Comparison of ENCODE assay signal across 30 cellular contexts in the genomic region with DNA sequence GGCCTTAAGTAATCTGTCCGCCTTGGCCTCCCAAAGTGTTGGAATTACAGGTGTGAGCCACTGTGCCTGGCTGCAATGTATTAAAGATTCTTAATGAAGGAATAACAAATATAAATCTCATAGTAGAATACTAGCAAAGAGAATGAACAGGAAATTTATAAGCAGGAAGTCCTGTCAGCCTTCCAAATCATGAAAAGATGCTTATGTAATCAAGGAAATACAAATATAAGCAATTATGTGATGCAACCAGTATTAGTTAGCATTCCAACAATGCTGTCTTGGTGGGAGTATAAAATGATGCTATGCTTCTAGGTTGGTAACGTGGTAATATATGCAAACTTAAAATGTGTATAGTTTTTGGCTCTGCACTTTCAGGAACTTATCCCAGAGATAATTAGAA.
DNase-seq lines count a peak whose midpoint lies in the region; ATAC-seq and TF ChIP-seq lines count a peak whose summit lies in the region.
"Had no signal": no experiment of that assay in that cellular context is flagged by ENCODE, and none has a peak within 500 bp of the region (broad histone marks: within the 10 kb centered on the region; RNA-seq: fewer than 3 reads in every experiment).

No MANE protein-coding gene starts in this region.

- no peak overlapping the region for H3K4me3 ChIP-seq in adrenal gland
- H3K4me3 ChIP-seq: body of pancreas, ovary had no signal

- intact Hi-C loops in adrenal gland (cut with DNase I) = no loop called here

- no peaks in the 10 kb centered on the region for H3K27me3 Mint-ChIP-seq in neural crest cell (ENCODE audit: low read depth)
- H3K27me3 Mint-ChIP-seq: activated CD4-positive, alpha-beta T cell treated with anti-CD3 and anti-CD28 coated beads, Interleukin-2, amount 10 ng/mL, durations not matched to agents 24 days and 14 days; activated CD8-positive, alpha-beta memory T cell treated with anti-CD3 and anti-CD28 coated beads, Interleukin-2, amount 10 ng/mL, durations not matched to agents 7 days and 5 days had no signal

- H3K9me3 ChIP-seq in adrenal gland (replicated peaks in 1 of 3) = no peaks in the 10 kb centered on the region
- H3K9me3 ChIP-seq: body of pancreas, ovary had no signal

- TF ChIP-seq CTCF in VCaP (conservative IDR thresholded peaks at IDR 0.05) = no peak
- no peak for TF ChIP-seq CTCF in neural crest cell (conservative IDR thresholded peaks at IDR 0.05)
- no peak for TF ChIP-seq CTCF in adrenal gland (IDR thresholded peaks at IDR 0.05)

- WGBS in adrenal gland, 4 donors = 71 to 93% (median 77%) methylated on average over 2 of the region's 2 CpGs

- ATAC-seq in HG02623 (IDR thresholded peaks at IDR 0.05; ENCODE audit: unreplicated experiment) = no peak
- ATAC-seq in GM21447 (IDR thresholded peaks at IDR 0.05; ENCODE audit: unreplicated experiment) = no peak
- ATAC-seq: activated CD8-positive, alpha-beta memory T cell treated with anti-CD3 and anti-CD28 coated beads, Interleukin-2, amount 10 ng/mL, durations not matched to agents 7 days and 5 days; body of pancreas; esophagus mucosa; HepG2; right cardiac atrium; stimulated activated effector memory CD8-positive, alpha-beta T cell treated with anti-CD3 and anti-CD28 coated beads, Interleukin-12 subunit alpha, Interleukin-12 subunit beta, amount 100 ng/mL, for 72 hours had no signal

- H3K9me3 Mint-ChIP-seq in neural crest cell = peaks cover 6% of the 10 kb centered on the region
- H3K9me3 Mint-ChIP-seq: activated CD4-positive, alpha-beta T cell treated with anti-CD3 and anti-CD28 coated beads, Interleukin-2, amount 10 ng/mL, durations not matched to agents 24 days and 14 days; stimulated activated effector memory CD8-positive, alpha-beta T cell treated with anti-CD3 and anti-CD28 coated beads, Interleukin-12 subunit alpha, Interleukin-12 subunit beta, amount 100 ng/mL, for 72 hours had no signal

- H3K4me1 Mint-ChIP-seq in neural crest cell = no peaks in the 10 kb centered on the region
- H3K4me1 Mint-ChIP-seq: nephron had no signal

- peak overlapping the region; percentile 34 for H3K4me3 Mint-ChIP-seq in neural crest cell
- H3K4me3 Mint-ChIP-seq: activated CD4-positive, alpha-beta T cell treated with anti-CD3 and anti-CD28 coated beads, Interleukin-2, amount 10 ng/mL, durations not matched to agents 24 days and 14 days; activated CD8-positive, alpha-beta memory T cell treated with anti-CD3 and anti-CD28 coated beads, Interleukin-2, amount 10 ng/mL, durations not matched to agents 7 days and 5 days; nephron; stimulated activated effector memory CD8-positive, alpha-beta T cell treated with anti-CD3 and anti-CD28 coated beads, Interleukin-12 subunit alpha, Interleukin-12 subunit beta, amount 100 ng/mL, for 72 hours had no signal

- H3K27ac ChIP-seq in VCaP (peak overlapping the region; percentile 25; the same call in 1 of the 2 replicates), epithelial cell of prostate (peak overlapping the region; percentile 67), adrenal gland (no peak overlapping the region)
- H3K27ac ChIP-seq: body of pancreas, ovary had no signal

- DNase-seq in GM03348 (ENCODE audit: low spot score) (peak; percentile 6), epithelial cell of prostate (ENCODE audit: low read depth, low spot score) (no peak), neural crest cell (ENCODE audit: low read depth, low spot score) (no peak), adrenal gland (no peak)
- DNase-seq: activated CD4-positive, alpha-beta T cell treated with anti-CD3 and anti-CD28 coated beads, Interleukin-2, amount 10 ng/mL, durations not matched to agents 24 days and 14 days; activated CD8-positive, alpha-beta memory T cell treated with anti-CD3 and anti-CD28 coated beads, Interleukin-2, amount 10 ng/mL, durations not matched to agents 7 days and 5 days; activated naive CD4-positive, alpha-beta T cell; activated T-cell treated with anti-CD3 and anti-CD28 coated beads, Interleukin-2, amount 50 U/mL, for 48 hours; body of pancreas; Calu3; DND-41; islet precursor cell; Kasumi-1; NCI-H1092; NCI-H1694 treated with DMSO at 0.1 percent for 48 hours; NCI-H2171 treated with DMSO at 0.1 percent for 48 hours; NCI-H510A treated with DMSO at 0.1 percent for 48 hours; NK-92 treated with Interleukin-12 subunit alpha and Interleukin-12 subunit beta, amount 100 ng/mL, for 24 hours; ovary; right cardiac atrium; Right ventricle myocardium superior; stimulated activated CD4-positive, alpha-beta T cell treated with anti-CD3 and anti-CD28 coated beads, Interleukin-4, amount 100 ng/mL, for 24 hours; T1000 had no signal

- no peaks in the 10 kb centered on the region for H3K27me3 ChIP-seq in adrenal gland
- H3K27me3 ChIP-seq: body of pancreas, ovary had no signal

- H3K27ac Mint-ChIP-seq in neural crest cell (ENCODE audit: unreplicated experiment) = no peak overlapping the region
- H3K27ac Mint-ChIP-seq: activated CD4-positive, alpha-beta T cell treated with anti-CD3 and anti-CD28 coated beads, Interleukin-2, amount 10 ng/mL, durations not matched to agents 24 days and 14 days; activated CD8-positive, alpha-beta memory T cell treated with anti-CD3 and anti-CD28 coated beads, Interleukin-2, amount 10 ng/mL, durations not matched to agents 7 days and 5 days; nephron; stimulated activated effector memory CD8-positive, alpha-beta T cell treated with anti-CD3 and anti-CD28 coated beads, Interleukin-12 subunit alpha, Interleukin-12 subunit beta, amount 100 ng/mL, for 72 hours had no signal

- H3K36me3 ChIP-seq in adrenal gland (replicated peaks in 1 of 2) = no peaks in the 10 kb centered on the region
- H3K36me3 ChIP-seq: ovary had no signal

- H3K36me3 Mint-ChIP-seq in neural crest cell (ENCODE audit: low read depth) = peaks cover 47% of the 10 kb centered on the region

- peaks cover 12 to 16% of the 10 kb centered on the region in 2 donors for H3K4me1 ChIP-seq in adrenal gland (replicated peaks in 1 of 2)
- H3K4me1 ChIP-seq: body of pancreas had no signal

- no peak for TF ChIP-seq POLR2A in adrenal gland (IDR thresholded peaks at IDR 0.05)

Comparison
In these comparisons a context has a peak if more than half of its experiments do, and no peak if none do; other contexts are left out.
1. H3K27ac ChIP-seq: peak in VCaP (single experiment) and epithelial cell of prostate (single experiment); none in adrenal gland (0 of 5).